1 cellular context compared by ENCODE assay signal in genomic region chr1:177969825-177970371, GRCh38.
A peak's percentile ranks its signal among the peaks of the same experiment; 100 is the strongest.
TF ChIP-seq lines count a peak whose summit lies in the region.

SEC16B (minus strand) TSS chr1:177970058; CDS start chr1:177967981, 2,077 bp downstream.

TF ChIP-seq in WTC11, 78 proteins besides CTCF, POLR2A, EP300 and RAD21:
- TF ChIP-seq GABPB1 (CRISPR knock-in tag; IDR thresholded peaks at IDR 0.05) (peak; percentile 45; the same call in 1 of the 2 replicates), ZBTB21 (CRISPR knock-in tag; IDR thresholded peaks at IDR 0.05; ENCODE audit: borderline replicate concordance) (no peak)
